ENCODE assay signal across 1 cellular context in genomic region chr3:185916042-185916833, GRCh38.
TF ChIP-seq lines count a peak whose summit lies in the region.

No MANE protein-coding gene starts in this region.

TF ChIP-seq in endothelial cell of umbilical vein, 7 proteins besides CTCF, POLR2A, EP300 and RAD21:
- TF ChIP-seq POLR2AphosphoS5 (IDR thresholded peaks at IDR 0.05; ENCODE audit: insufficient read depth, low read depth, low read length) (no peak), EZH2 (IDR thresholded peaks at IDR 0.05; ENCODE audit: borderline replicate concordance, low read depth, low read length, severe bottlenecking) (no peak), MYC (IDR thresholded peaks at IDR 0.05; ENCODE audit: low read depth, low read length) (no peak), MAX (IDR thresholded peaks at IDR 0.05; ENCODE audit: insufficient read depth, insufficient read length) (no peak), FOS (IDR thresholded peaks at IDR 0.05; ENCODE audit: borderline replicate concordance, insufficient read depth, low read length) (no peak), GATA2 (IDR thresholded peaks at IDR 0.05; ENCODE audit: insufficient read depth, insufficient read length, low read depth, low read length) (no peak), JUN (IDR thresholded peaks at IDR 0.05; ENCODE audit: borderline replicate concordance, insufficient read depth, insufficient read length, low read depth) (no peak)
TF ChIP-seq in endothelial cell of umbilical vein: peak in this region for 0.
